In genomic region chr4:17544831-17545234, GRCh38 we compare ENCODE assay signal across 19 cellular contexts. TPM values are rescaled to one million over a fixed set of nuclear protein-coding genes. Genes with fewer than 3 reads are reported as not detected.
DNase-seq lines count a peak whose midpoint lies in the region; ATAC-seq and TF ChIP-seq lines count a peak whose summit lies in the region.
"Had no signal": no experiment of that assay in that cellular context is flagged by ENCODE, and none has a peak within 500 bp of the region (broad histone marks: within the 10 kb centered on the region; RNA-seq: fewer than 3 reads in every experiment).

No MANE protein-coding gene starts in this region.

- peaks cover 10% of the 10 kb centered on the region; the same call in 1 of the 2 replicates for H3K27me3 ChIP-seq in HUES48 (ENCODE audit: control insufficient read depth, insufficient read depth, low read length)
- no peaks in the 10 kb centered on the region for H3K27me3 ChIP-seq in dorsolateral prefrontal cortex
- no peaks in the 10 kb centered on the region for H3K27me3 ChIP-seq in prostate gland (replicated peaks; ENCODE audit: insufficient read depth)
- H3K27me3 ChIP-seq in naive thymus-derived CD4-positive, alpha-beta T cell (ENCODE audit: control insufficient read depth in 2 of 2, insufficient read depth in 2 of 2, low read length in 2 of 2): no peaks in the 10 kb centered on the region
- H3K27me3 ChIP-seq: BE2C, heart left ventricle had no signal

- peaks cover 0 to 21% (median 14%) of the 10 kb centered on the region in 5 donors for H3K27me3 Mint-ChIP-seq in naive thymus-derived CD4-positive, alpha-beta T cell

- H3K4me3 ChIP-seq in HUES48 (ENCODE audit: low read depth, low read length) (no peak overlapping the region), dorsolateral prefrontal cortex (peak overlapping the region in 2 of 59 donors; percentile 18 to 21), prostate gland (no peak overlapping the region)
- H3K4me3 ChIP-seq in naive thymus-derived CD4-positive, alpha-beta T cell (ENCODE audit: low read length): no peak overlapping the region
- H3K4me3 ChIP-seq: heart left ventricle had no signal

- DNase-seq in NCI-H2196 treated with DMSO at 0.1 percent for 48 hours (lab: John Stamatoyannopoulos, UW; ENCODE audit: unreplicated experiment) (peak; percentile 12), dorsolateral prefrontal cortex (peak in 2 of 10 donors; percentile 63), prostate gland (ENCODE audit: low spot score) (peak; percentile 46), NCI-H187 treated with DMSO at 0.1 percent for 48 hours (lab: John Stamatoyannopoulos, UW) (no peak)
- no peak for DNase-seq in naive thymus-derived CD4-positive, alpha-beta T cell
- DNase-seq in activated T-cell treated with anti-CD3 and anti-CD28 coated beads, Interleukin-2, amount 50 U/mL, for 48 hours: no peak
- DNase-seq: activated CD4-positive, alpha-beta T cell treated with anti-CD3 and anti-CD28 coated beads for 1 hour; activated CD8-positive, alpha-beta memory T cell treated with anti-CD3 and anti-CD28 coated beads, Interleukin-2, amount 50 U/mL, for 48 hours; BE2C; heart left ventricle; IMR-90; left cardiac atrium; natural killer cell; OCI-M1; T-cell had no signal

- H3K9me3 Mint-ChIP-seq in naive thymus-derived CD4-positive, alpha-beta T cell: peaks cover 0 to 2% (median 0%) of the 10 kb centered on the region in 11 donors
- H3K9me3 Mint-ChIP-seq: activated naive CD4-positive, alpha-beta T cell treated with anti-CD3 and anti-CD28 coated beads, Interleukin-2, amount 50 U/mL, for 72 hours; natural killer cell; T-cell had no signal

- peaks cover 10% of the 10 kb centered on the region for H3K4me1 ChIP-seq in HUES48 (ENCODE audit: control insufficient read depth, insufficient read depth, low read length)
- H3K4me1 ChIP-seq in prostate gland (replicated peaks): no peaks in the 10 kb centered on the region
- no peaks in the 10 kb centered on the region for H3K4me1 ChIP-seq in naive thymus-derived CD4-positive, alpha-beta T cell (ENCODE audit: control insufficient read depth in 2 of 2, insufficient read depth in 2 of 2, low read length in 2 of 2)

- CTCF ChIA-PET in naive thymus-derived CD4-positive, alpha-beta T cell (lab: Charles Lee): interaction anchor here (0.6 kb wide), 1 partner anchor 193 kb away, joined by 3 read pairs; no protein-coding TSS in a partner anchor

- 40% methylated on average over 3 of the region's 3 CpGs for WGBS in prostate gland

- ATAC-seq in naive thymus-derived CD4-positive, alpha-beta T cell: no peak
- ATAC-seq in HG02623 (IDR thresholded peaks at IDR 0.05; ENCODE audit: unreplicated experiment): no peak
- ATAC-seq: activated naive CD4-positive, alpha-beta T cell treated with anti-CD3 and anti-CD28 coated beads, Interleukin-2, amount 50 U/mL, for 72 hours; heart left ventricle; left cardiac atrium; natural killer cell; T-cell had no signal

- H3K27ac ChIP-seq in HUES48 (ENCODE audit: low read depth, low read length) (peak overlapping the region; percentile 12), dorsolateral prefrontal cortex (peak overlapping the region; percentile 79 to 100 (median 95)), prostate gland (no peak overlapping the region)
- H3K27ac ChIP-seq in naive thymus-derived CD4-positive, alpha-beta T cell (ENCODE audit: low read depth, low read length): no peak overlapping the region
- H3K27ac ChIP-seq: heart left ventricle had no signal

- H3K36me3 Mint-ChIP-seq in naive thymus-derived CD4-positive, alpha-beta T cell: no peaks in the 10 kb centered on the region
- H3K36me3 Mint-ChIP-seq: activated naive CD4-positive, alpha-beta T cell treated with anti-CD3 and anti-CD28 coated beads, Interleukin-2, amount 50 U/mL, for 72 hours; natural killer cell; T-cell had no signal

- H3K27ac Mint-ChIP-seq in naive thymus-derived CD4-positive, alpha-beta T cell: no peak overlapping the region
- H3K27ac Mint-ChIP-seq: activated naive CD4-positive, alpha-beta T cell treated with anti-CD3 and anti-CD28 coated beads, Interleukin-2, amount 50 U/mL, for 72 hours; natural killer cell; T-cell had no signal

- POLR2A ChIA-PET in naive thymus-derived CD4-positive, alpha-beta T cell (lab: Charles Lee): no interaction called here

- H3K4me3 Mint-ChIP-seq in naive thymus-derived CD4-positive, alpha-beta T cell: no peak overlapping the region
- H3K4me3 Mint-ChIP-seq: natural killer cell, T-cell had no signal

- peaks cover 0 to 6% (median 0%) of the 10 kb centered on the region in 7 donors for H3K4me1 Mint-ChIP-seq in naive thymus-derived CD4-positive, alpha-beta T cell

- H3K9me3 ChIP-seq in HUES48 (ENCODE audit: control insufficient read depth, insufficient read depth, low read length) (no peaks in the 10 kb centered on the region), prostate gland (no peaks in the 10 kb centered on the region)
- H3K9me3 ChIP-seq in naive thymus-derived CD4-positive, alpha-beta T cell (ENCODE audit: control insufficient read depth in 2 of 3, low read length in 3 of 3): no peaks in the 10 kb centered on the region
- H3K9me3 ChIP-seq: BE2C, heart left ventricle had no signal

- TF ChIP-seq CTCF in dorsolateral prefrontal cortex (IDR thresholded peaks at IDR 0.05 in 54 of 56, conservative IDR thresholded peaks at IDR 0.05 in 2 of 56; ENCODE audit: low read depth in 1 of 56, partially characterized antibody in 56 of 56) (no peak), prostate gland (IDR thresholded peaks at IDR 0.05) (no peak)

- H3K9ac ChIP-seq in HUES48 (ENCODE audit: low read depth, low read length): no peak overlapping the region

- no peaks in the 10 kb centered on the region for H3K36me3 ChIP-seq in HUES48 (ENCODE audit: control insufficient read depth, insufficient read depth, low read length)
- H3K36me3 ChIP-seq in prostate gland: no peaks in the 10 kb centered on the region
- no peaks in the 10 kb centered on the region for H3K36me3 ChIP-seq in naive thymus-derived CD4-positive, alpha-beta T cell (ENCODE audit: control insufficient read depth in 2 of 3, insufficient read depth in 3 of 3, low read length in 3 of 3)
- H3K36me3 ChIP-seq: BE2C, heart left ventricle had no signal

- no peak for TF ChIP-seq POLR2A in prostate gland (IDR thresholded peaks at IDR 0.05)

- intact Hi-C loops in dorsolateral prefrontal cortex (cut with DNase I): loop anchor here (1.0 to 10.0 kb wide), 3 partner anchors 32 to 1050 kb away; partner anchors contain the start of gene QDPR (in 2 of the 2)
- intact Hi-C loops in prostate gland (cut with DNase I): loop anchor here (5.0 kb wide), 1 partner anchor 1047 kb away; no protein-coding TSS in a partner anchor
- intact Hi-C loops in naive thymus-derived CD4-positive, alpha-beta T cell (cut with micrococcal nuclease): no loop called here

RNA-seq across cellular contexts. Expression of gene CLRN2, which starts 29.9 kb away (rescaled TPM):
- not detected for total RNA-seq in dorsolateral prefrontal cortex
- not detected for total RNA-seq in prostate gland
- total RNA-seq in naive thymus-derived CD4-positive, alpha-beta T cell: not detected
- polyA plus RNA-seq in naive thymus-derived CD4-positive, alpha-beta T cell: not detected
- total RNA-seq: activated naive CD4-positive, alpha-beta T cell treated with anti-CD3 and anti-CD28 coated beads, Interleukin-2, amount 50 U/mL, for 72 hours; heart left ventricle; IMR-90; left cardiac atrium; natural killer cell; T-cell; urinary bladder had no signal
- polyA plus RNA-seq: heart left ventricle, IMR-90, urinary bladder had no signal

RNA-seq across cellular contexts. Expression of gene LAP3, which starts 32.2 kb away (rescaled TPM):
- total RNA-seq in dorsolateral prefrontal cortex: 100 to 1,000 TPM in 1 of 120 experiments, 10 to 100 TPM in 119; 29.7 to 116 (median 52.0) TPM
- 10 to 100 TPM; 55.8 to 98.1 TPM for total RNA-seq in prostate gland
- total RNA-seq in naive thymus-derived CD4-positive, alpha-beta T cell: 100 to 1,000 TPM in 1 of 5 experiments, 10 to 100 TPM in 4; 25.2 to 142 (median 54.9) TPM
- 10 to 100 TPM; 41.8 to 49.6 TPM for polyA plus RNA-seq in naive thymus-derived CD4-positive, alpha-beta T cell

RNA-seq across cellular contexts. Expression of gene QDPR, which starts 32.9 kb away (rescaled TPM):
- total RNA-seq in dorsolateral prefrontal cortex (1,000 to 10,000 TPM in 1 of 120 experiments, 100 to 1,000 TPM in 119; 164 to 1,204 (median 436) TPM), prostate gland (10 to 100 TPM; 11.4 to 18.9 TPM)
- 10 to 100 TPM; 11.8 to 27.7 (median 23.1) TPM for total RNA-seq in naive thymus-derived CD4-positive, alpha-beta T cell
- 10 to 100 TPM; 48.8 to 50.5 TPM for polyA plus RNA-seq in naive thymus-derived CD4-positive, alpha-beta T cell

Comparison
In these comparisons a context has a peak if more than half of its experiments do, and no peak if none do; other contexts are left out.
1. H3K27ac ChIP-seq: peak in HUES48 (single experiment) and dorsolateral prefrontal cortex (59 of 59); none in prostate gland (0 of 2) and naive thymus-derived CD4-positive, alpha-beta T cell (single experiment).
2. DNase-seq: peak in NCI-H2196 treated with DMSO at 0.1 percent for 48 hours (single experiment) and prostate gland (single experiment); none in naive thymus-derived CD4-positive, alpha-beta T cell (0 of 9), activated T-cell treated with anti-CD3 and anti-CD28 coated beads, Interleukin-2, amount 50 U/mL, for 48 hours (0 of 2) and NCI-H187 treated with DMSO at 0.1 percent for 48 hours (single experiment).
3. RNA of gene QDPR, which starts 32.9 kb away (total RNA-seq): 164 to 1,204 TPM in dorsolateral prefrontal cortex; 11.8 to 27.7 TPM in naive thymus-derived CD4-positive, alpha-beta T cell and 11.4 to 18.9 TPM in prostate gland; every median in the first group is over 4 times any median in the second.
4. intact Hi-C loops: an anchor here in dorsolateral prefrontal cortex (1.0 to 10.0 kb wide) and prostate gland (5.0 kb wide); none called in naive thymus-derived CD4-positive, alpha-beta T cell.